8 cellular contexts compared by ENCODE assay signal in genomic region chr18:67217551-67218166, GRCh38.
DNase-seq lines count a peak whose midpoint lies in the region; ATAC-seq and TF ChIP-seq lines count a peak whose summit lies in the region.

No MANE protein-coding gene starts in this region.

- CTCF ChIA-PET in activated CD8-positive, alpha-beta T cell treated with anti-CD3 and anti-CD28 coated beads, Interleukin-2, amount 10 ng/mL, durations not matched to agents 7 days and 5 days (lab: Charles Lee): interaction anchor here (1.2 kb wide), 1 partner anchor 298 kb away, joined by 3 read pairs; the partner anchor contains the start of gene DSEL

- no peak overlapping the region for H3K4me3 ChIP-seq in BE2C (ENCODE audit: low read depth, low read length)
- no peak overlapping the region for H3K4me3 ChIP-seq in effector memory CD4-positive, alpha-beta T cell (ENCODE audit: insufficient read depth, low read depth, low read length, poor library complexity, severe bottlenecking)

- no peak overlapping the region for H3K27ac ChIP-seq in effector memory CD4-positive, alpha-beta T cell (ENCODE audit: insufficient read depth, low read length, poor library complexity, severe bottlenecking)

- H3K36me3 Mint-ChIP-seq in activated CD8-positive, alpha-beta T cell treated with anti-CD3 and anti-CD28 coated beads, Interleukin-2, amount 10 ng/mL, durations not matched to agents 7 days and 5 days (ENCODE audit: low read depth): no peaks in the 10 kb centered on the region

- H3K27ac Mint-ChIP-seq in activated CD8-positive, alpha-beta T cell treated with anti-CD3 and anti-CD28 coated beads, Interleukin-2, amount 10 ng/mL, durations not matched to agents 7 days and 5 days: no peak overlapping the region

- no peaks in the 10 kb centered on the region for H3K36me3 ChIP-seq in BE2C
- no peaks in the 10 kb centered on the region for H3K36me3 ChIP-seq in effector memory CD4-positive, alpha-beta T cell (ENCODE audit: control insufficient read depth, insufficient read depth, low read length)

- POLR2A ChIA-PET in activated CD8-positive, alpha-beta T cell treated with anti-CD3 and anti-CD28 coated beads, Interleukin-2, amount 10 ng/mL, durations not matched to agents 7 days and 5 days (lab: Charles Lee): no interaction called here

- H3K9me3 ChIP-seq in BE2C: no peaks in the 10 kb centered on the region
- no peaks in the 10 kb centered on the region for H3K9me3 ChIP-seq in effector memory CD4-positive, alpha-beta T cell (ENCODE audit: control insufficient read depth, low read length)

- TF ChIP-seq CTCF in BE2C (IDR thresholded peaks at IDR 0.05; ENCODE audit: low read depth, low read length): peak; percentile 62

- no peaks in the 10 kb centered on the region for H3K9me3 Mint-ChIP-seq in activated CD8-positive, alpha-beta T cell treated with anti-CD3 and anti-CD28 coated beads, Interleukin-2, amount 10 ng/mL, durations not matched to agents 7 days and 5 days (ENCODE audit: insufficient read depth)

- DNase-seq in BE2C (peak; percentile 41), NCI-H69 (lab: John Stamatoyannopoulos, UW) (peak; percentile 81), mucosa of gallbladder (ENCODE audit: low spot score) (peak; percentile 68)
- DNase-seq in activated CD8-positive, alpha-beta T cell treated with anti-CD3 and anti-CD28 coated beads, Interleukin-2, amount 10 ng/mL, durations not matched to agents 7 days and 5 days: peak; percentile 71
- DNase-seq in effector memory CD4-positive, alpha-beta T cell: peak; percentile 8 to 53 (median 11)
- peak; percentile 25 for DNase-seq in stimulated activated naive CD4-positive, alpha-beta T cell treated with Interleukin-2 at 50 U/mL for 16 hours (lab: John Stamatoyannopoulos, UW)

- H3K4me3 Mint-ChIP-seq in activated CD8-positive, alpha-beta T cell treated with anti-CD3 and anti-CD28 coated beads, Interleukin-2, amount 10 ng/mL, durations not matched to agents 7 days and 5 days: no peak overlapping the region

- H3K27me3 Mint-ChIP-seq in activated CD8-positive, alpha-beta T cell treated with anti-CD3 and anti-CD28 coated beads, Interleukin-2, amount 10 ng/mL, durations not matched to agents 7 days and 5 days (ENCODE audit: low read depth): no peaks in the 10 kb centered on the region

- no peaks in the 10 kb centered on the region for H3K4me1 Mint-ChIP-seq in activated CD8-positive, alpha-beta T cell treated with anti-CD3 and anti-CD28 coated beads, Interleukin-2, amount 10 ng/mL, durations not matched to agents 7 days and 5 days (ENCODE audit: low read depth)

- no peaks in the 10 kb centered on the region for H3K4me1 ChIP-seq in BE2C
- no peaks in the 10 kb centered on the region for H3K4me1 ChIP-seq in effector memory CD4-positive, alpha-beta T cell (ENCODE audit: control insufficient read depth, insufficient read depth, low read length, poor library complexity, severe bottlenecking)

- ATAC-seq in GM18909 (IDR thresholded peaks at IDR 0.05; ENCODE audit: poor library complexity, unreplicated experiment) (peak; percentile 95), HG03196 (IDR thresholded peaks at IDR 0.05; ENCODE audit: unreplicated experiment) (peak; percentile 89)
- ATAC-seq in activated CD8-positive, alpha-beta T cell treated with anti-CD3 and anti-CD28 coated beads, Interleukin-2, amount 10 ng/mL, durations not matched to agents 7 days and 5 days: peak; percentile 85

- no peaks in the 10 kb centered on the region for H3K27me3 ChIP-seq in BE2C
- H3K27me3 ChIP-seq in effector memory CD4-positive, alpha-beta T cell (replicated peaks; ENCODE audit: control insufficient read depth, insufficient read depth, low read length, poor library complexity, severe bottlenecking): no peaks in the 10 kb centered on the region

Comparison
In these comparisons a context has a peak if more than half of its experiments do, and no peak if none do; other contexts are left out.
1. DNase-seq: peak in every context shown above with its lines; median percentile 81 in NCI-H69; 71 in activated CD8-positive, alpha-beta T cell treated with anti-CD3 and anti-CD28 coated beads, Interleukin-2, amount 10 ng/mL, durations not matched to agents 7 days and 5 days; 68 in mucosa of gallbladder; 41 in BE2C; 25 in stimulated activated naive CD4-positive, alpha-beta T cell treated with Interleukin-2 at 50 U/mL for 16 hours; 11 in effector memory CD4-positive, alpha-beta T cell.